In the genomic region with DNA sequence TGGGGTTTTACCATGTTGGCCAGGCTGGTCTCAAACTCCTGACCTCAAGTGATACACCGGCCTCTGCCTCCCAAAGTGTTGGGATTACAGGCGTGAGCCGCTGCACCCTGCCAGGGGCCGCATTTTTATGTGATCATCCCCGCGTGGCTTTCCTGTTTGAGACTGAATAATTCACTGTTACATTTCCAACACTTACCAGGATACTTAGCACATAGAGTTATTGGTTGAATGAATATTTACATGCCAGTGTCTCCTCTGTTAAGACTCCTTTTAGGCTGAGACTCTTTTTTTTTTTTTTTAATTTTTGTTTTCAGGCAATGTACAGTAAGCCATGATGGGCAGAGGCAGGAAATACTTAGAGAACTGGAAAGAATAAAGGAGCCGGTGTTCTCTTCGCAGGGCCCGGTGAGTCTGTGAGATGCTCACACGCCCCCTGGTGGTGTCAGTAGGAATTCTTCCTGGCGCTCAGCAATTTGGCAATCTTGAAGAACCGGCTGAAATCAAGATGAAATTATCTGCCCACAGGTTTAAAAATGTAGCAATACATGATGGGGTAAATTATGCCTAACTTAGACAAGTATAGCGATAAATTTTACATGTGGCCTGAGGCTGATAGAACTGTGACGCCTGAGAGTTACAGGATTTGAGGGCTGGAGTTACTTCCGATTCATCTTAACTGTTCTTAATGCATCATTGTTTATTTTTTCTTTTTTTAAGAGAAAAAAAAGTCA, we compare ENCODE assay signal across 9 cellular contexts. TPM values are rescaled to one million over a fixed set of nuclear protein-coding genes. Genes with fewer than 3 reads are reported as not detected.
DNase-seq lines count a peak whose midpoint lies in the region; ATAC-seq and TF ChIP-seq lines count a peak whose summit lies in the region.
"Had no signal": no experiment of that assay in that cellular context is flagged by ENCODE, and none has a peak within 500 bp of the region (broad histone marks: within the 10 kb centered on the region; RNA-seq: fewer than 3 reads in every experiment).

No MANE protein-coding gene starts in this region.

- H3K36me3 ChIP-seq in transverse colon: no peaks in the 10 kb centered on the region

- intact Hi-C loops in transverse colon (cut with DNase I; ENCODE audit: low total_unique reads): loop anchor here (10.0 kb wide), 1 partner anchor 314 kb away; no protein-coding TSS in a partner anchor

- H3K27ac Mint-ChIP-seq in activated naive CD4-positive, alpha-beta T cell treated with anti-CD3 and anti-CD28 coated beads, Interleukin-2, amount 50 U/mL, for 24 hours: peak overlapping the region; percentile 62

- no peaks in the 10 kb centered on the region for H3K27me3 Mint-ChIP-seq in activated naive CD4-positive, alpha-beta T cell treated with anti-CD3 and anti-CD28 coated beads, Interleukin-2, amount 50 U/mL, for 24 hours

- no peaks in the 10 kb centered on the region for H3K9me3 ChIP-seq in transverse colon

- in situ Hi-C loops in transverse colon (cut with MboI; ENCODE audit: low pct_ligation_motif_present in 1 of 4, low pct_unique_long_range_greater_than_20kb in 1 of 4, low sequenced_read_pairs in 3 of 4): no loop called here

- H3K27ac ChIP-seq in transverse colon: peak overlapping the region; percentile 49 to 77 (median 62)

- peaks cover 11% of the 10 kb centered on the region for H3K4me1 Mint-ChIP-seq in activated naive CD4-positive, alpha-beta T cell treated with anti-CD3 and anti-CD28 coated beads, Interleukin-2, amount 50 U/mL, for 24 hours

- no peak overlapping the region for H3K4me3 ChIP-seq in transverse colon
- H3K4me3 ChIP-seq: skin epidermis had no signal

- no peak overlapping the region for H3K4me3 Mint-ChIP-seq in activated naive CD4-positive, alpha-beta T cell treated with anti-CD3 and anti-CD28 coated beads, Interleukin-2, amount 50 U/mL, for 24 hours

- TF ChIP-seq EP300 in transverse colon (IDR thresholded peaks at IDR 0.05; ENCODE audit: low read depth): no peak

- TF ChIP-seq POLR2A in transverse colon (IDR thresholded peaks at IDR 0.05): no peak

- 13 to 15% methylated on average over 14 to 15 of the region's 15 CpGs for WGBS in transverse colon (ENCODE audit: low coverage in 1 of 2), 2 donors

- H3K36me3 Mint-ChIP-seq in activated naive CD4-positive, alpha-beta T cell treated with anti-CD3 and anti-CD28 coated beads, Interleukin-2, amount 50 U/mL, for 24 hours: no peaks in the 10 kb centered on the region

- DNase-seq in GM03348 (ENCODE audit: low spot score): peak; percentile 89
- peak; percentile 27 for DNase-seq in NCI-H1048 (lab: John Stamatoyannopoulos, UW)
- peak; percentile 81 for DNase-seq in SKM-1 treated with dmso at 0.1 percent for 144 hours (lab: John Stamatoyannopoulos, UW; ENCODE audit: unreplicated experiment)
- peak; percentile 84 for DNase-seq in glomerular visceral epithelial cell (ENCODE audit: extremely low spot score)
- DNase-seq in pons (ENCODE audit: low spot score): peak; percentile 91
- DNase-seq in transverse colon: peak; percentile 88

- TF ChIP-seq CTCF in transverse colon (IDR thresholded peaks at IDR 0.05): peak; percentile 89 to 97 (median 94)

- peaks cover 3 to 14% (median 9%) of the 10 kb centered on the region in 4 donors for H3K4me1 ChIP-seq in transverse colon

- no peaks in the 10 kb centered on the region for H3K27me3 ChIP-seq in transverse colon

- H3K9me3 Mint-ChIP-seq in activated naive CD4-positive, alpha-beta T cell treated with anti-CD3 and anti-CD28 coated beads, Interleukin-2, amount 50 U/mL, for 24 hours: no peaks in the 10 kb centered on the region

- no peak for ATAC-seq in GM18858 (IDR thresholded peaks at IDR 0.05; ENCODE audit: unreplicated experiment)

RNA-seq across cellular contexts. Expression of a gene that starts 7.6 kb away (rescaled TPM):
- total RNA-seq in transverse colon: 100 to 1,000 TPM; 108 to 271 (median 217) TPM

RNA-seq across cellular contexts. Expression of a gene that starts 13.2 kb away (rescaled TPM):
- 10 to 100 TPM in 3 of 4 donors, 1 to 10 TPM in 1; 4.0 to 40.0 (median 17.2) TPM for total RNA-seq in transverse colon

RNA-seq across cellular contexts. Expression of a gene that starts 54.2 kb away (rescaled TPM):
- under 1 TPM in 3 of 4 donors, not detected in 1; 0.32 to 0.41 (median 0.40) TPM for total RNA-seq in transverse colon

Comparison
In these comparisons a context has a peak if more than half of its experiments do, and no peak if none do; other contexts are left out.
1. DNase-seq: peak in every context shown above with its lines; median percentile 91 in pons; 89 in GM03348; 88 in transverse colon; 84 in glomerular visceral epithelial cell; 81 in SKM-1 treated with dmso at 0.1 percent for 144 hours; 27 in NCI-H1048.